8 cellular contexts compared by ENCODE assay signal in genomic region chrX:17860811-17861495, GRCh38. TPM values are rescaled to one million over a fixed set of nuclear protein-coding genes. Genes with fewer than 3 reads are reported as not detected.
DNase-seq lines count a peak whose midpoint lies in the region; ATAC-seq and TF ChIP-seq lines count a peak whose summit lies in the region.

TSS of gene RAI2 (minus strand) at chrX:17861298. CDS start at chrX:17802010, 59,288 bp downstream.

- H2AFZ ChIP-seq in parathyroid adenoma (peak within 1 kb of the TSS; percentile 84), osteoblast (ENCODE audit: low read length) (no peak within 1 kb of the TSS)

- ATAC-seq in activated CD8-positive, alpha-beta memory T cell treated with anti-CD3 and anti-CD28 coated beads, Interleukin-2, amount 10 ng/mL, durations not matched to agents 7 days and 5 days: no peak
- no peak for ATAC-seq in HG03108 (IDR thresholded peaks at IDR 0.05; ENCODE audit: unreplicated experiment)

- H4K20me1 ChIP-seq in osteoblast (ENCODE audit: insufficient read depth, low read length): no peaks in the 10 kb centered on the region

- TF ChIP-seq CTCF in glutamatergic neuron (IDR thresholded peaks at IDR 0.05; ENCODE audit: partially characterized antibody, unreplicated experiment) (no peak), parathyroid adenoma (IDR thresholded peaks at IDR 0.05) (peak; percentile 6), osteoblast (IDR thresholded peaks at IDR 0.05; ENCODE audit: extremely low read depth, low read depth, low read length) (no peak)

- no peaks in the 10 kb centered on the region for H3K9me3 Mint-ChIP-seq in activated CD8-positive, alpha-beta memory T cell treated with anti-CD3 and anti-CD28 coated beads, Interleukin-2, amount 10 ng/mL, durations not matched to agents 7 days and 5 days (ENCODE audit: low read depth)
- peaks cover 6% of the 10 kb centered on the region for H3K9me3 Mint-ChIP-seq in glutamatergic neuron (ENCODE audit: unreplicated experiment)

- H3K27ac Mint-ChIP-seq in activated CD8-positive, alpha-beta memory T cell treated with anti-CD3 and anti-CD28 coated beads, Interleukin-2, amount 10 ng/mL, durations not matched to agents 7 days and 5 days: no peak within 1 kb of the TSS
- peak within 1 kb of the TSS; percentile 28 for H3K27ac Mint-ChIP-seq in glutamatergic neuron (ENCODE audit: unreplicated experiment)

- H3K27me3 ChIP-seq in parathyroid adenoma (ENCODE audit: control insufficient read depth, insufficient read depth, low read length) (no peaks in the 10 kb centered on the region), osteoblast (ENCODE audit: insufficient read depth, low read length) (peaks cover 46% of the 10 kb centered on the region)

- H3K79me2 ChIP-seq in parathyroid adenoma (peaks cover 2% of the 10 kb centered on the region), osteoblast (ENCODE audit: insufficient read depth, low read length) (no peaks in the 10 kb centered on the region)

- peak within 1 kb of the TSS; percentile 7 for H3K9ac ChIP-seq in parathyroid adenoma

- peaks cover 48% of the 10 kb centered on the region for H3K27me3 Mint-ChIP-seq in activated CD8-positive, alpha-beta memory T cell treated with anti-CD3 and anti-CD28 coated beads, Interleukin-2, amount 10 ng/mL, durations not matched to agents 7 days and 5 days
- peaks cover 10% of the 10 kb centered on the region for H3K27me3 Mint-ChIP-seq in glutamatergic neuron (ENCODE audit: unreplicated experiment)

- H3K4me3 ChIP-seq in parathyroid adenoma (ENCODE audit: low read depth, low read length) (peak within 1 kb of the TSS; percentile 54), osteoblast (ENCODE audit: insufficient read depth, low read length) (no peak within 1 kb of the TSS)

- H3K27ac ChIP-seq in parathyroid adenoma (peak within 1 kb of the TSS; percentile 42), osteoblast (ENCODE audit: low read depth, low read length) (no peak within 1 kb of the TSS)

- H3K4me1 ChIP-seq in parathyroid adenoma (no peaks in the 10 kb centered on the region), osteoblast (ENCODE audit: insufficient read depth, low read length) (no peaks in the 10 kb centered on the region)

- DNase-seq in activated CD8-positive, alpha-beta memory T cell treated with anti-CD3 and anti-CD28 coated beads, Interleukin-2, amount 50 U/mL, for 4 hours: peak; percentile 51
- no peak for DNase-seq in activated CD8-positive, alpha-beta memory T cell treated with anti-CD3 and anti-CD28 coated beads, Interleukin-2, amount 10 ng/mL, durations not matched to agents 7 days and 5 days
- peak; percentile 43 for DNase-seq in activated T-cell treated with anti-CD3 and anti-CD28 coated beads, Interleukin-2, amount 50 U/mL, for 1 hour
- DNase-seq in glutamatergic neuron (peak; percentile 71), NCI-H2196 treated with DMSO at 0.1 percent for 48 hours (lab: John Stamatoyannopoulos, UW; ENCODE audit: unreplicated experiment) (no peak), osteoblast (ENCODE audit: insufficient read length, low spot score, missing footprints) (no peak)

- H3K9me3 ChIP-seq in parathyroid adenoma (ENCODE audit: control insufficient read depth, low read length) (no peaks in the 10 kb centered on the region), osteoblast (ENCODE audit: low read depth, low read length) (no peaks in the 10 kb centered on the region)

- CTCF ChIA-PET in activated CD8-positive, alpha-beta memory T cell treated with anti-CD3 and anti-CD28 coated beads, Interleukin-2, amount 10 ng/mL, durations not matched to agents 7 days and 5 days (lab: Charles Lee): no interaction called here

- H3K4me2 ChIP-seq in parathyroid adenoma (ENCODE audit: low read length) (peak within 1 kb of the TSS; percentile 47), osteoblast (ENCODE audit: insufficient read depth, low read length) (no peak within 1 kb of the TSS)

- H3K36me3 ChIP-seq in parathyroid adenoma (ENCODE audit: control insufficient read depth, insufficient read depth, low read length) (no peaks in the 10 kb centered on the region), osteoblast (ENCODE audit: insufficient read depth, low read length) (no peaks in the 10 kb centered on the region)

- peaks cover 5% of the 10 kb centered on the region for H3K4me1 Mint-ChIP-seq in activated CD8-positive, alpha-beta memory T cell treated with anti-CD3 and anti-CD28 coated beads, Interleukin-2, amount 10 ng/mL, durations not matched to agents 7 days and 5 days
- H3K4me1 Mint-ChIP-seq in glutamatergic neuron (ENCODE audit: low read depth, unreplicated experiment): no peaks in the 10 kb centered on the region

- peaks cover 2% of the 10 kb centered on the region for H3K36me3 Mint-ChIP-seq in activated CD8-positive, alpha-beta memory T cell treated with anti-CD3 and anti-CD28 coated beads, Interleukin-2, amount 10 ng/mL, durations not matched to agents 7 days and 5 days
- no peaks in the 10 kb centered on the region for H3K36me3 Mint-ChIP-seq in glutamatergic neuron (ENCODE audit: unreplicated experiment)

- H3K4me3 Mint-ChIP-seq in activated CD8-positive, alpha-beta memory T cell treated with anti-CD3 and anti-CD28 coated beads, Interleukin-2, amount 10 ng/mL, durations not matched to agents 7 days and 5 days: no peak within 1 kb of the TSS
- peak within 1 kb of the TSS; percentile 77 for H3K4me3 Mint-ChIP-seq in glutamatergic neuron (ENCODE audit: unreplicated experiment)

RNA-seq across cellular contexts. Expression of gene RAI2, which starts in this region (rescaled TPM):
- under 1 TPM in 1 of 2 experiments, not detected in 1; 0.33 TPM for total RNA-seq in activated CD8-positive, alpha-beta memory T cell treated with anti-CD3 and anti-CD28 coated beads, Interleukin-2, amount 10 ng/mL, durations not matched to agents 7 days and 5 days
- total RNA-seq in glutamatergic neuron (ENCODE audit: unreplicated experiment) (1.4 TPM), osteoblast (under 0.01 and 0.36 TPM in 2 replicates)

Comparison
In these comparisons a context has a peak if more than half of its experiments do, and no peak if none do; other contexts are left out.
1. DNase-seq: peak in activated CD8-positive, alpha-beta memory T cell treated with anti-CD3 and anti-CD28 coated beads, Interleukin-2, amount 50 U/mL, for 4 hours (single experiment), activated T-cell treated with anti-CD3 and anti-CD28 coated beads, Interleukin-2, amount 50 U/mL, for 1 hour (single experiment) and glutamatergic neuron (single experiment); none in activated CD8-positive, alpha-beta memory T cell treated with anti-CD3 and anti-CD28 coated beads, Interleukin-2, amount 10 ng/mL, durations not matched to agents 7 days and 5 days (single experiment), NCI-H2196 treated with DMSO at 0.1 percent for 48 hours (single experiment) and osteoblast (single experiment).